In genomic region chr16:74997042-74997491, GRCh38 we compare ENCODE assay signal across 19 cellular contexts.
"Had no signal": no experiment of that assay in that cellular context is flagged by ENCODE, and none has a peak within 500 bp of the region (broad histone marks: within the 10 kb centered on the region; RNA-seq: fewer than 3 reads in every experiment).

No MANE protein-coding gene starts in this region.

- ATAC-seq: gastrocnemius medialis; heart left ventricle; stimulated activated effector memory CD8-positive, alpha-beta T cell treated with anti-CD3 and anti-CD28 coated beads, Interleukin-12 subunit alpha, Interleukin-12 subunit beta, amount 100 ng/mL, for 72 hours; T-cell had no signal

- H3K36me3 Mint-ChIP-seq: activated naive CD8-positive, alpha-beta T cell treated with anti-CD3 and anti-CD28 coated beads for 36 hours; naive B cell; T-cell had no signal

- H3K4me3 Mint-ChIP-seq: activated naive CD8-positive, alpha-beta T cell treated with anti-CD3 and anti-CD28 coated beads for 36 hours; activated T-cell treated with anti-CD3 and anti-CD28 coated beads, Interleukin-2, amount 50 U/mL, for 24 hours; T-cell had no signal

- H3K9me3 Mint-ChIP-seq: activated naive CD8-positive, alpha-beta T cell treated with anti-CD3 and anti-CD28 coated beads for 36 hours; activated T-cell treated with anti-CD3 and anti-CD28 coated beads, Interleukin-2, amount 50 U/mL, for 24 hours; central memory CD8-positive, alpha-beta T cell; stimulated activated effector memory CD8-positive, alpha-beta T cell treated with anti-CD3 and anti-CD28 coated beads, Interleukin-12 subunit alpha, Interleukin-12 subunit beta, amount 100 ng/mL, for 72 hours; T-cell had no signal

- DNase-seq: activated CD4-positive, alpha-beta T cell treated with anti-CD3 and anti-CD28 coated beads for 1 hour; activated CD4-positive, alpha-beta T cell treated with anti-CD3 and anti-CD28 coated beads, Interleukin-2, amount 50 U/mL, for 4 hours; activated effector memory CD4-positive, alpha-beta T cell treated with anti-CD3 and anti-CD28 coated beads, Interleukin-2, amount 50 U/mL, for 16 hours; activated naive CD8-positive, alpha-beta T cell treated with anti-CD3 and anti-CD28 coated beads for 36 hours; activated T-cell treated with anti-CD3 and anti-CD28 coated beads, Interleukin-2, amount 50 U/mL, for 24 hours; amygdala; brain microvascular endothelial cell; cortex of kidney; effector CD8-positive, alpha-beta T cell; gastrocnemius medialis; heart left ventricle; naive B cell; ovary; stimulated activated CD4-positive, alpha-beta T cell treated with anti-CD3 and anti-CD28 coated beads, Interleukin-1b, Interleukin-23, amount 100 ng/mL, for 48 hours; T-cell; T1000; thyroid gland had no signal

- H3K36me3 ChIP-seq: brain microvascular endothelial cell, gastrocnemius medialis, heart left ventricle, ovary, thyroid gland had no signal

- H3K9me3 ChIP-seq: gastrocnemius medialis, heart left ventricle, ovary, thyroid gland had no signal

- H3K27ac ChIP-seq: brain microvascular endothelial cell, heart left ventricle, ovary had no signal

- H3K27me3 Mint-ChIP-seq: central memory CD8-positive, alpha-beta T cell had no signal

- H3K27me3 ChIP-seq: brain microvascular endothelial cell, gastrocnemius medialis, heart left ventricle, ovary, thyroid gland had no signal

- H3K4me3 ChIP-seq: gastrocnemius medialis, heart left ventricle, ovary, thyroid gland had no signal

- H3K27ac Mint-ChIP-seq: activated naive CD8-positive, alpha-beta T cell treated with anti-CD3 and anti-CD28 coated beads for 36 hours; activated T-cell treated with anti-CD3 and anti-CD28 coated beads, Interleukin-2, amount 50 U/mL, for 24 hours; naive B cell; stimulated activated effector memory CD8-positive, alpha-beta T cell treated with anti-CD3 and anti-CD28 coated beads, Interleukin-12 subunit alpha, Interleukin-12 subunit beta, amount 100 ng/mL, for 72 hours; T-cell had no signal
